Comparison of ENCODE assay signal across 1 cellular context in the genomic region with DNA sequence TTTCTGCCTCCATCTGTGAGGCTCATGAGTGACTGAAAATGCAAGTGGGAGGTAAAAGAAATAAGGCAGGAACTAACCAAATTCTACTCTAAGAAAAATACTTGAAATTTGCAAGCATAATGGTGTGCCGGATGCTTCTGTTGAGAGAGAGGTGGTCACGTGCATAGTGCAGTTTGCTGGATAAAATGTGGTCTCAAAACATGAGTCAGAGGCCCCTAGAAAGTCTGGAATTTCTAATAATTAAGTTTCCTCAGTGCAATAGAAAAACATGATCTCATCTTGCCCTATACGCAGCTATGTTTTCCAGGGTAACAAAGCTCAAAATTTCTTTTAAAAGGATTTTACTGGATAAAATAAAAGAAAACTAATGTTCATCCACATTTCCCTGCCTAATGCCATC.
A peak's percentile ranks its signal among the peaks of the same experiment; 100 is the strongest.
TF ChIP-seq lines count a peak whose summit lies in the region.

No MANE protein-coding gene starts in this region.

TF ChIP-seq in IMR-90, 13 proteins besides CTCF, POLR2A, EP300 and RAD21 (continued from another document):
- TF ChIP-seq, protein P1, sequence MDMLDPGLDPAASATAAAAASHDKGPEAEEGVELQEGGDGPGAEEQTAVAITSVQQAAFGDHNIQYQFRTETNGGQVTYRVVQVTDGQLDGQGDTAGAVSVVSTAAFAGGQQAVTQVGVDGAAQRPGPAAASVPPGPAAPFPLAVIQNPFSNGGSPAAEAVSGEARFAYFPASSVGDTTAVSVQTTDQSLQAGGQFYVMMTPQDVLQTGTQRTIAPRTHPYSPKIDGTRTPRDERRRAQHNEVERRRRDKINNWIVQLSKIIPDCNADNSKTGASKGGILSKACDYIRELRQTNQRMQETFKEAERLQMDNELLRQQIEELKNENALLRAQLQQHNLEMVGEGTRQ (IDR thresholded peaks at IDR 0.05; ENCODE audit: low read depth, low read length), result peak; percentile 82
- TF ChIP-seq MXI1 (IDR thresholded peaks at IDR 0.05; ENCODE audit: borderline replicate concordance, low read depth, low read length), result no peak
- TF ChIP-seq NFE2L2 (IDR thresholded peaks at IDR 0.05; ENCODE audit: low read depth, low read length), result no peak
- no peak for TF ChIP-seq MAZ (IDR thresholded peaks at IDR 0.05; ENCODE audit: borderline replicate concordance, low read depth, low read length)
TF ChIP-seq in IMR-90: peak in this region for 3.
